ENCODE assay signal across 10 cellular contexts in genomic region chr10:132942740-132943554, GRCh38. TPM values are rescaled to one million over a fixed set of nuclear protein-coding genes. Genes with fewer than 3 reads are reported as not detected.
DNase-seq lines count a peak whose midpoint lies in the region; ATAC-seq and TF ChIP-seq lines count a peak whose summit lies in the region.
"Had no signal": no experiment of that assay in that cellular context is flagged by ENCODE, and none has a peak within 500 bp of the region (broad histone marks: within the 10 kb centered on the region; RNA-seq: fewer than 3 reads in every experiment).

No MANE protein-coding gene starts in this region.

- no peak overlapping the region for H3K27ac Mint-ChIP-seq in activated CD4-positive, alpha-beta T cell treated with anti-CD3 and anti-CD28 coated beads, Interleukin-2, amount 10 ng/mL, durations not matched to agents 7 days and 5 days

- no peak overlapping the region for H4K8ac ChIP-seq in mesendoderm (ENCODE audit: low read depth, low read length)

- WGBS in mesendoderm (ENCODE audit: extremely low coverage, insufficient coverage, low lambda C conversion rate): no CpG with 5 or more reads among the region's 60 CpGs
- WGBS in upper lobe of left lung, 2 donors: 4 to 20% methylated on average over 29 to 32 of the region's 60 CpGs

- intact Hi-C loops in dorsolateral prefrontal cortex (cut with DNase I): loop anchor here in 1 of 2 donors (5.0 to 10.0 kb wide), 2 partner anchors 142 to 179 kb away; partner anchors contain the start of gene ADGRA1

- no peaks in the 10 kb centered on the region for H3K36me3 ChIP-seq in mesendoderm (ENCODE audit: control insufficient read depth, insufficient read depth, low read length)
- no peaks in the 10 kb centered on the region for H3K36me3 ChIP-seq in upper lobe of left lung

- peak overlapping the region; percentile 29 for H3K56ac ChIP-seq in mesendoderm (ENCODE audit: low read length)

- H3K9ac ChIP-seq in mesendoderm (ENCODE audit: low read length): peak overlapping the region; percentile 40

- TF ChIP-seq CTCF in dorsolateral prefrontal cortex (IDR thresholded peaks at IDR 0.05 in 54 of 56, conservative IDR thresholded peaks at IDR 0.05 in 2 of 56; ENCODE audit: low read depth in 1 of 56, partially characterized antibody in 56 of 56) (peak in 1 of 56 donors; percentile 1), upper lobe of left lung (IDR thresholded peaks at IDR 0.05) (no peak)

- peak in 1 of 2 donors; percentile 4 for ATAC-seq in upper lobe of left lung (ENCODE audit: low FRiP score in 2 of 2)
- no peak for ATAC-seq in GM18511 (IDR thresholded peaks at IDR 0.05; ENCODE audit: unreplicated experiment)

- H3K23ac ChIP-seq in mesendoderm (ENCODE audit: low read length): no peak overlapping the region

- TF ChIP-seq EP300 in upper lobe of left lung (IDR thresholded peaks at IDR 0.05): no peak

- H3K4me2 ChIP-seq in mesendoderm (ENCODE audit: low read length): peak overlapping the region; percentile 66

- H2AK5ac ChIP-seq in mesendoderm (ENCODE audit: low read length): no peak overlapping the region

- H3K4ac ChIP-seq in mesendoderm (ENCODE audit: low read depth, low read length): no peak overlapping the region

- POLR2A ChIA-PET in activated CD4-positive, alpha-beta T cell treated with anti-CD3 and anti-CD28 coated beads, Interleukin-2, amount 10 ng/mL, durations not matched to agents 7 days and 5 days (lab: Charles Lee): no interaction called here

- no peak overlapping the region for H2BK5ac ChIP-seq in mesendoderm (ENCODE audit: low read length)

- H3K4me3 ChIP-seq in dorsolateral prefrontal cortex (peak overlapping the region; percentile 36 to 77 (median 67)), mesendoderm (ENCODE audit: low read length) (no peak overlapping the region), upper lobe of left lung (peak overlapping the region in 3 of 4 donors; percentile 52 to 59 (median 59))

- no peak overlapping the region for H2BK15ac ChIP-seq in mesendoderm (replicated peaks; ENCODE audit: low read depth)

- H2BK120ac ChIP-seq in mesendoderm (ENCODE audit: low read depth, low read length): no peak overlapping the region

- peaks cover 26% of the 10 kb centered on the region for H3K27me3 Mint-ChIP-seq in activated CD4-positive, alpha-beta T cell treated with anti-CD3 and anti-CD28 coated beads, Interleukin-2, amount 10 ng/mL, durations not matched to agents 7 days and 5 days

- H3K4me1 Mint-ChIP-seq in activated CD4-positive, alpha-beta T cell treated with anti-CD3 and anti-CD28 coated beads, Interleukin-2, amount 10 ng/mL, durations not matched to agents 7 days and 5 days: peaks cover 2% of the 10 kb centered on the region

- H3K9me3 ChIP-seq in upper lobe of left lung: no peaks in the 10 kb centered on the region

- no peak overlapping the region for H3K18ac ChIP-seq in mesendoderm (ENCODE audit: low read length)

- H3K79me2 ChIP-seq in mesendoderm (ENCODE audit: control insufficient read depth, insufficient read depth, low read length): no peaks in the 10 kb centered on the region

- H3K27ac ChIP-seq in dorsolateral prefrontal cortex: peak overlapping the region in 16 of 59 donors; percentile 6 to 80 (median 52)
- no peak overlapping the region for H3K27ac ChIP-seq in mesendoderm (ENCODE audit: low read depth, low read length)
- peak overlapping the region in 1 of 4 donors; percentile 49 for H3K27ac ChIP-seq in upper lobe of left lung
- H3K27ac ChIP-seq: C4-2B had no signal

- TF ChIP-seq POLR2A in upper lobe of left lung (IDR thresholded peaks at IDR 0.05): no peak

- no peaks in the 10 kb centered on the region for H3K9me3 Mint-ChIP-seq in activated CD4-positive, alpha-beta T cell treated with anti-CD3 and anti-CD28 coated beads, Interleukin-2, amount 10 ng/mL, durations not matched to agents 7 days and 5 days

- CTCF ChIA-PET in activated CD4-positive, alpha-beta T cell treated with anti-CD3 and anti-CD28 coated beads, Interleukin-2, amount 10 ng/mL, durations not matched to agents 7 days and 5 days (lab: Charles Lee): no interaction called here

- H3K4me1 ChIP-seq in mesendoderm (ENCODE audit: control insufficient read depth, low read depth, low read length) (no peaks in the 10 kb centered on the region), upper lobe of left lung (peaks cover 6 to 18% (median 13%) of the 10 kb centered on the region in 4 donors)

- no peak overlapping the region for H4K5ac ChIP-seq in mesendoderm (ENCODE audit: low read length)

- no peak for DNase-seq in activated CD4-positive, alpha-beta T cell treated with anti-CD3 and anti-CD28 coated beads, Interleukin-2, amount 10 ng/mL, durations not matched to agents 7 days and 5 days
- no peak for DNase-seq in activated CD4-positive, alpha-beta T cell treated with anti-CD3 and anti-CD28 coated beads for 1 hour
- peak in 3 of 10 donors; percentile 27 to 42 (median 34) for DNase-seq in dorsolateral prefrontal cortex
- DNase-seq in mesendoderm: peak; percentile 63
- DNase-seq in upper lobe of left lung: peak in 1 of 2 donors; percentile 78
- DNase-seq in NCI-H2081 treated with DMSO at 0.1 percent for 48 hours (lab: John Stamatoyannopoulos, UW): no peak
- no peak for DNase-seq in GM19238 (ENCODE audit: insufficient read length, low spot score)
- DNase-seq: T-helper 9 cell had no signal

- H3K36me3 Mint-ChIP-seq in activated CD4-positive, alpha-beta T cell treated with anti-CD3 and anti-CD28 coated beads, Interleukin-2, amount 10 ng/mL, durations not matched to agents 7 days and 5 days (ENCODE audit: low read depth): no peaks in the 10 kb centered on the region

- H3K4me3 Mint-ChIP-seq in activated CD4-positive, alpha-beta T cell treated with anti-CD3 and anti-CD28 coated beads, Interleukin-2, amount 10 ng/mL, durations not matched to agents 7 days and 5 days: peak overlapping the region; percentile 26

- H3K27me3 ChIP-seq in dorsolateral prefrontal cortex (peaks cover 0 to 17% (median 0%) of the 10 kb centered on the region in 45 donors), mesendoderm (ENCODE audit: insufficient read depth, low read length, poor library complexity) (no peaks in the 10 kb centered on the region), upper lobe of left lung (peaks cover 0 to 18% (median 9%) of the 10 kb centered on the region in 4 donors)

- no peaks in the 10 kb centered on the region for H3K79me1 ChIP-seq in mesendoderm (ENCODE audit: low read length)

RNA-seq across cellular contexts. Expression of gene CFAP46, which starts 0.6 kb away (rescaled TPM):
- total RNA-seq in activated CD4-positive, alpha-beta T cell treated with anti-CD3 and anti-CD28 coated beads, Interleukin-2, amount 10 ng/mL, durations not matched to agents 7 days and 5 days: not detected
- total RNA-seq in dorsolateral prefrontal cortex (10 to 100 TPM in 114 of 120 experiments, 1 to 10 TPM in 6; 7.4 to 31.9 (median 17.0) TPM), upper lobe of left lung (10 to 100 TPM in 2 of 6 donors, 1 to 10 TPM in 3, under 1 TPM in 1; 0.60 to 28.3 (median 8.0) TPM)
- polyA plus RNA-seq in mesendoderm (2013, experiment 1 of 2): 1.6 TPM
- polyA plus RNA-seq in mesendoderm (2013, experiment 2 of 2): 1.2 TPM
